Comparison of ENCODE assay signal across 33 cellular contexts in the genomic region with DNA sequence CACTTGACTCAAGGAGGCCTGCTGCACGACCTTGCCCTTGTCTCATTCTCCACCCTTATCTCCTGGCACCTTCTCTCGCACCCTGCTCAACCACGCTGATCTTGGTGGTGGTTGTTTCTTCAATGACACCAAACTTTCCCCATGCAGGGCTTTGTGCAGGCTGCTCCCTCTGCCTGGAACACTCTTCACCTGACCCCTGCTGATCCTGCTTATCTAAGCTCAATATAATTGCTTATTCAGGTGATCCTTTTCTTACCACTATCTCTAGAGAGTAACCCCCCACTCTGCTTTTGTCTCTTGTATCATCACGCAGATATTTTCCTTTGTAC.
"Had no signal": no experiment of that assay in that cellular context is flagged by ENCODE, and none has a peak within 500 bp of the region (broad histone marks: within the 10 kb centered on the region; RNA-seq: fewer than 3 reads in every experiment).

No MANE protein-coding gene starts in this region.

- H3K9me3 ChIP-seq: Peyer's patch had no signal

- H3K27ac ChIP-seq: Peyer's patch, VCaP had no signal

- H3K27me3 ChIP-seq: Peyer's patch had no signal

- DNase-seq: activated B cell treated with CpG ODN at 0.5 μM for 24 hours; activated CD4-positive, alpha-beta memory T cell treated with anti-CD3 and anti-CD28 coated beads for 36 hours; activated CD4-positive, alpha-beta T cell treated with anti-CD3 and anti-CD28 coated beads for 4 hours; activated CD4-positive, alpha-beta T cell treated with anti-CD3 and anti-CD28 coated beads, Interleukin-2, amount 50 U/mL, for 1 hour; activated CD4-positive, CD25-positive, alpha-beta regulatory T cell treated with anti-CD3 and anti-CD28 coated beads, Interleukin-2, amount 50 U/mL, for 72 hours; activated CD8-positive, alpha-beta memory T cell treated with anti-CD3 and anti-CD28 coated beads, Interleukin-2, amount 50 U/mL, for 4 hours; activated effector memory CD4-positive, alpha-beta T cell treated with Interleukin-2 at 50 U/mL for 16 hours; activated naive CD4-positive, alpha-beta T cell treated with anti-CD3 and anti-CD28 coated beads, Interleukin-2, amount 10 ng/mL, durations not matched to agents 7 days and 5 days; activated naive CD8-positive, alpha-beta T cell treated with anti-CD3 and anti-CD28 coated beads, Interleukin-2, amount 50 U/mL, for 24 hours; activated T-cell treated with anti-CD3 and anti-CD28 coated beads for 4 hours; activated T-cell treated with anti-CD3 and anti-CD28 coated beads, Interleukin-2, amount 50 U/mL, for 4 hours; anterior cingulate cortex; IMR-90; NCI-H1092 treated with DMSO at 0.1 percent for 48 hours; NCI-H1417; NCI-H187; NCI-H2029 treated with DMSO at 0.1 percent for 48 hours; NCI-H2107; NCI-H2171 treated with DMSO at 0.1 percent for 48 hours; NCI-H2227 treated with DMSO at 0.1 percent for 48 hours; NCI-H524 treated with DMSO at 0.1 percent for 48 hours; NCI-H748 treated with DMSO at 0.1 percent for 48 hours; NK-92 treated with Interleukin-12 subunit alpha and Interleukin-12 subunit beta, amount 100 ng/mL, for 24 hours; PC-3; Peyer's patch; RPMI8226; SHP77 treated with DMSO at 0.1 percent for 48 hours; T-helper 1 cell; T-helper 2 cell; T-helper 9 cell had no signal

- H3K36me3 ChIP-seq: Peyer's patch had no signal

- H3K4me3 ChIP-seq: K562, Peyer's patch had no signal

- ATAC-seq: activated naive CD8-positive, alpha-beta T cell treated with anti-CD3 and anti-CD28 coated beads, Interleukin-2, amount 50 U/mL, for 24 hours; activated T-cell treated with anti-CD3 and anti-CD28 coated beads, Interleukin-2, amount 50 U/mL, for 4 hours; K562; PC-3; SK-N-SH treated with all-trans-retinoic acid at 6 μM for 48 hours had no signal

- H3K4me1 ChIP-seq: Peyer's patch had no signal
